8 cellular contexts compared by ENCODE assay signal in the genomic region with DNA sequence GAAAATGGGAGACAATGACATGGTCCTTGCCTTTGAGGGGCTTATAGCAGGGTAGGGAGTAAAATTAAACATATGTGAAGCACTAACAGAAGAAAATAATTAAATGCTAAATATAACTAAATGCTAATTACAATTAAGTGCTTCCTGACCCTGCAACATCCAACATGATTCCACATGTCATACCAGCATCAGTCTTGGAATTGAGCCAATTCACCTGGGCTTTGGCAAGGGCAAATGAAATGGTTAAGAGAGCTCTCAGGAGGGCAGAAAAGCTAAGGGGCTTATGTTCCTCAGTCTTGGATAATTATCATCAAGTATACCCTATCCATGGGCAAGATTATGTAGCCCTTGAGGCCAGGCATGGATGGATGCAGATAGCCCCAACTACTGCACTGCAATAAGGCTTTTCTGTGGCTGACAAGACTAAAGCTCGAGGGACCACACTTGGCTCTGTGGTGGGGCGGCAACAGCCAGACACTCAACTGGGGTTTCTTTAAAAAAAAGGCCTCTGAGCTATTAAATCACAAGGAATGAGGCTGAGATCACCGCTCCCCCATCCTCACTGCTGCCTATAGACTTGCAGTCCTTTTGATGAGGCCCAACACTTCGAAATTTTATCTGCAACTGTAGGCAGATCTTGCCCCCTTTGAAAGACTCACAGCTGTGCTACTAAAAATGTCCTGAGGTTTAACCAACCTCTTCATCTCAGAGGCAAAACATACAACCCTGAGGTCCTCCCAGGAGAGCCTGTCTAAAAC. TPM values are rescaled to one million over a fixed set of nuclear protein-coding genes. Genes with fewer than 3 reads are reported as not detected.
DNase-seq lines count a peak whose midpoint lies in the region; ATAC-seq and TF ChIP-seq lines count a peak whose summit lies in the region.

No MANE protein-coding gene starts in this region.

- H3K4me3 ChIP-seq in AG10803 (ENCODE audit: low read length) (peak overlapping the region; percentile 95), muscle layer of colon (ENCODE audit: low read depth in 1 of 2, low read length in 2 of 2) (peak overlapping the region in 1 of 2 donors; percentile 93)

- peak overlapping the region; percentile 100 for H3K27ac ChIP-seq in caudate nucleus (ENCODE audit: low read depth, low read length)
- peak overlapping the region; percentile 95 for H3K27ac ChIP-seq in muscle layer of colon (ENCODE audit: low read depth, low read length)

- peaks cover 22% of the 10 kb centered on the region for H3K36me3 ChIP-seq in muscle layer of colon (ENCODE audit: insufficient read depth, low read length)

- TF ChIP-seq CTCF in AG10803 (conservative IDR thresholded peaks at IDR 0.05; ENCODE audit: low read length): no peak; the same call in 1 of the 2 replicates

- peaks cover 39% of the 10 kb centered on the region for H3K4me1 ChIP-seq in muscle layer of colon (ENCODE audit: insufficient read depth, low read length)

- H3K27me3 ChIP-seq in muscle layer of colon (ENCODE audit: control insufficient read depth in 1 of 2, insufficient read depth in 2 of 2, low read length in 2 of 2): no peaks in the 10 kb centered on the region

- H3K9ac ChIP-seq in muscle layer of colon (ENCODE audit: low read length): peak overlapping the region; percentile 6

- DNase-seq in AG10803 (ENCODE audit: low read depth): no peak
- DNase-seq in NCI-H1105 (lab: John Stamatoyannopoulos, UW): peak; percentile 96
- DNase-seq in caudate nucleus (lab: John Stamatoyannopoulos, UW): no peak
- no peak for DNase-seq in cerebellum (ENCODE audit: low spot score)
- no peak for DNase-seq in stimulated activated CD4-positive, alpha-beta T cell treated with anti-CD3 and anti-CD28 coated beads, Interleukin-1b, Interleukin-23, amount 100 ng/mL, for 48 hours

- no peaks in the 10 kb centered on the region for H3K9me3 ChIP-seq in muscle layer of colon (ENCODE audit: low read length)

- ATAC-seq in HG02852 (IDR thresholded peaks at IDR 0.05; ENCODE audit: unreplicated experiment) (no peak), HG03175 (IDR thresholded peaks at IDR 0.05; ENCODE audit: unreplicated experiment) (no peak)

RNA-seq across cellular contexts. Expression of a gene that starts 39.0 kb away (rescaled TPM):
- total RNA-seq in cerebellum: 5.9 TPM

RNA-seq across cellular contexts. Expression of a gene that starts 42.6 kb away (rescaled TPM):
- total RNA-seq in cerebellum: 170 TPM

RNA-seq across cellular contexts. Expression of a gene that starts 42.9 kb away (rescaled TPM):
- total RNA-seq in cerebellum: 12.5 TPM
